In genomic region chr5:91151947-91152346, GRCh38 we compare ENCODE assay signal across 11 cellular contexts.
DNase-seq lines count a peak whose midpoint lies in the region; ATAC-seq and TF ChIP-seq lines count a peak whose summit lies in the region.
"Had no signal": no experiment of that assay in that cellular context is flagged by ENCODE, and none has a peak within 500 bp of the region (broad histone marks: within the 10 kb centered on the region; RNA-seq: fewer than 3 reads in every experiment).

No MANE protein-coding gene starts in this region.

- H3K27ac ChIP-seq in SJSA1 (no peak overlapping the region; the same call in 1 of the 2 replicates), psoas muscle (no peak overlapping the region)
- H3K27ac ChIP-seq in effector memory CD4-positive, alpha-beta T cell (ENCODE audit: insufficient read depth, low read length, poor library complexity, severe bottlenecking): no peak overlapping the region

- H3K4me3 ChIP-seq in SJSA1 (no peak overlapping the region), psoas muscle (no peak overlapping the region)
- H3K4me3 ChIP-seq in effector memory CD4-positive, alpha-beta T cell (ENCODE audit: insufficient read depth, low read depth, low read length, poor library complexity, severe bottlenecking): no peak overlapping the region

- intact Hi-C loops in psoas muscle (cut with DNase I): no loop called here

- H3K27me3 ChIP-seq in SJSA1 (replicated peaks) (0 out of 2 replicates have a peak, but pooled peaks cover 3% of the 10 kb centered on the region), psoas muscle (ENCODE audit: insufficient read depth in 3 of 3, low read length in 2 of 3) (no peaks in the 10 kb centered on the region)
- H3K27me3 ChIP-seq in effector memory CD4-positive, alpha-beta T cell (replicated peaks; ENCODE audit: control insufficient read depth, insufficient read depth, low read length, poor library complexity, severe bottlenecking): peaks cover 3% of the 10 kb centered on the region

- 38 to 53% (median 46%) methylated on average over 2 of the region's 2 CpGs for WGBS in psoas muscle, 3 donors

- peak; percentile 86 for DNase-seq in GM03348 (ENCODE audit: low spot score)
- peak; percentile 43 to 54 for DNase-seq in SJSA1 (ENCODE audit: low read depth in 1 of 2, low spot score in 2 of 2)
- DNase-seq in fibroblast of peridontal ligament (ENCODE audit: extremely low read depth): peak; percentile 76
- DNase-seq in psoas muscle: no peak
- DNase-seq in occipital lobe (lab: John Stamatoyannopoulos, UW): no peak
- DNase-seq in effector memory CD4-positive, alpha-beta T cell: no peak
- DNase-seq: activated CD8-positive, alpha-beta memory T cell treated with anti-CD3 and anti-CD28 coated beads, Interleukin-2, amount 50 U/mL, for 48 hours; naive thymus-derived CD8-positive, alpha-beta T cell; OCI-M1 had no signal

- peaks cover 7% of the 10 kb centered on the region for H3K4me1 ChIP-seq in SJSA1 (replicated peaks)
- peaks cover 8% of the 10 kb centered on the region for H3K4me1 ChIP-seq in psoas muscle
- no peaks in the 10 kb centered on the region for H3K4me1 ChIP-seq in effector memory CD4-positive, alpha-beta T cell (ENCODE audit: control insufficient read depth, insufficient read depth, low read length, poor library complexity, severe bottlenecking)

- peak; percentile 52 to 83 (median 73) for ATAC-seq in psoas muscle
- no peak for ATAC-seq in GM18502 (IDR thresholded peaks at IDR 0.05; ENCODE audit: poor library complexity, unreplicated experiment)
- ATAC-seq in HG03342 (IDR thresholded peaks at IDR 0.05; ENCODE audit: unreplicated experiment): no peak
- ATAC-seq: naive thymus-derived CD8-positive, alpha-beta T cell had no signal

- H3K9me3 ChIP-seq in SJSA1 (replicated peaks) (no peaks in the 10 kb centered on the region), psoas muscle (no peaks in the 10 kb centered on the region)
- no peaks in the 10 kb centered on the region for H3K9me3 ChIP-seq in effector memory CD4-positive, alpha-beta T cell (ENCODE audit: control insufficient read depth, low read length)

- H3K36me3 ChIP-seq in SJSA1: no peaks in the 10 kb centered on the region
- H3K36me3 ChIP-seq in psoas muscle (ENCODE audit: insufficient read depth in 1 of 2, low read depth in 1 of 2): no peaks in the 10 kb centered on the region
- no peaks in the 10 kb centered on the region for H3K36me3 ChIP-seq in effector memory CD4-positive, alpha-beta T cell (ENCODE audit: control insufficient read depth, insufficient read depth, low read length)

- TF ChIP-seq CTCF in psoas muscle (IDR thresholded peaks at IDR 0.05): no peak

Comparison
In these comparisons a context has a peak if more than half of its experiments do, and no peak if none do; other contexts are left out.
1. DNase-seq: peak in GM03348 (single experiment), SJSA1 (2 of 2) and fibroblast of peridontal ligament (single experiment); none in psoas muscle (0 of 2), occipital lobe (single experiment) and effector memory CD4-positive, alpha-beta T cell (0 of 3).
2. ATAC-seq: peak in psoas muscle (4 of 4); none in GM18502 (single experiment) and HG03342 (single experiment).